14 cellular contexts compared by ENCODE assay signal in genomic region chr1:228851196-228851595, GRCh38.
A peak's percentile ranks its signal among the peaks of the same experiment; 100 is the strongest.
DNase-seq lines count a peak whose midpoint lies in the region; ATAC-seq, FAIRE-seq and TF ChIP-seq lines count a peak whose summit lies in the region.
"Had no signal": no experiment of that assay in that cellular context is flagged by ENCODE, and none has a peak within 500 bp of the region (broad histone marks: within the 10 kb centered on the region; RNA-seq: fewer than 3 reads in every experiment).

No MANE protein-coding gene starts in this region.

- ATAC-seq in omental fat pad (ENCODE audit: low FRiP score) (peak; percentile 8), SK-N-SH treated with all-trans-retinoic acid at 6 μM for 48 hours (no peak)

- FAIRE-seq in D721Med (lab: Jason Lieb, UNC): peak; percentile 29
- FAIRE-seq in urothelium cell line (lab: Jason Lieb, UNC): no peak

- H3K9me3 Mint-ChIP-seq in dendritic cell treated with granulocyte-macrophage colony-stimulating factor and Interleukin-4, amounts not matched to agents 40 ng/mL and 50 ng/mL, for 4 days: no peaks in the 10 kb centered on the region

- no peak for TF ChIP-seq CTCF in D721Med (IDR thresholded peaks at IDR 0.05; ENCODE audit: insufficient read depth, missing control alignments)
- no peak for TF ChIP-seq CTCF in omental fat pad (IDR thresholded peaks at IDR 0.05)

- peak overlapping the region; percentile 82 for H3K27ac Mint-ChIP-seq in dendritic cell treated with granulocyte-macrophage colony-stimulating factor and Interleukin-4, amounts not matched to agents 40 ng/mL and 50 ng/mL, for 4 days
- H3K27ac Mint-ChIP-seq: B cell had no signal

- no peaks in the 10 kb centered on the region for H3K36me3 Mint-ChIP-seq in dendritic cell treated with granulocyte-macrophage colony-stimulating factor and Interleukin-4, amounts not matched to agents 40 ng/mL and 50 ng/mL, for 4 days (ENCODE audit: low read depth)

- no peak overlapping the region for H3K4me3 Mint-ChIP-seq in dendritic cell treated with granulocyte-macrophage colony-stimulating factor and Interleukin-4, amounts not matched to agents 40 ng/mL and 50 ng/mL, for 4 days
- H3K4me3 Mint-ChIP-seq: B cell had no signal

- no peaks in the 10 kb centered on the region for H3K27me3 Mint-ChIP-seq in dendritic cell treated with granulocyte-macrophage colony-stimulating factor and Interleukin-4, amounts not matched to agents 40 ng/mL and 50 ng/mL, for 4 days

- DNase-seq in D721Med (ENCODE audit: insufficient read length, low spot score) (no peak), omental fat pad (ENCODE audit: low spot score) (no peak), urothelium cell line (ENCODE audit: low spot score) (no peak), H4 (ENCODE audit: low spot score) (no peak)
- DNase-seq in stimulated activated naive CD4-positive, alpha-beta T cell (lab: John Stamatoyannopoulos, UW): no peak
- DNase-seq: GOT3, NCI-H1092, NCI-H146, NCI-H2081, NCI-H774, PC-9 had no signal

- intact Hi-C loops in dendritic cell treated with granulocyte-macrophage colony-stimulating factor and Interleukin-4, amounts not matched to agents 40 ng/mL and 50 ng/mL, for 4 days (cut with micrococcal nuclease): loop anchor here (10.0 kb wide), 1 partner anchor 56 kb away; no protein-coding TSS in a partner anchor

- peaks cover 57% of the 10 kb centered on the region for H3K4me1 Mint-ChIP-seq in dendritic cell treated with granulocyte-macrophage colony-stimulating factor and Interleukin-4, amounts not matched to agents 40 ng/mL and 50 ng/mL, for 4 days (ENCODE audit: low read depth)

TF ChIP-seq in SK-N-SH treated with all-trans-retinoic acid at 6 μM for 48 hours, 23 proteins besides CTCF, POLR2A, EP300 and RAD21:
- TF ChIP-seq ARNTL (CRISPR knock-in tag; IDR thresholded peaks at IDR 0.05; ENCODE audit: borderline replicate concordance, low read depth): no peak
- TF ChIP-seq ZNF8 (CRISPR knock-in tag; IDR thresholded peaks at IDR 0.05): no peak
- TF ChIP-seq SNAI2 (CRISPR knock-in tag; IDR thresholded peaks at IDR 0.05): no peak
- TF ChIP-seq ISL1 (CRISPR knock-in tag; IDR thresholded peaks at IDR 0.05): no peak
- TF ChIP-seq CREB5 (CRISPR knock-in tag; IDR thresholded peaks at IDR 0.05; ENCODE audit: low read depth): no peak
- no peak for TF ChIP-seq BACH2 (CRISPR knock-in tag; IDR thresholded peaks at IDR 0.05; ENCODE audit: borderline replicate concordance)
- no peak for TF ChIP-seq ESRRG (CRISPR knock-in tag; IDR thresholded peaks at IDR 0.05)
- TF ChIP-seq ZFP3 (CRISPR knock-in tag; IDR thresholded peaks at IDR 0.05): no peak
- TF ChIP-seq CSRNP3 (CRISPR knock-in tag; IDR thresholded peaks at IDR 0.05): no peak
- no peak for TF ChIP-seq ZC3H10 (CRISPR knock-in tag; IDR thresholded peaks at IDR 0.05)
- no peak for TF ChIP-seq RARB (CRISPR knock-in tag; IDR thresholded peaks at IDR 0.05)
- no peak for TF ChIP-seq ZNF70 (CRISPR knock-in tag; IDR thresholded peaks at IDR 0.05)
- TF ChIP-seq GLIS3 (CRISPR knock-in tag; IDR thresholded peaks at IDR 0.05): no peak
